17 cellular contexts compared by ENCODE assay signal in the genomic region with DNA sequence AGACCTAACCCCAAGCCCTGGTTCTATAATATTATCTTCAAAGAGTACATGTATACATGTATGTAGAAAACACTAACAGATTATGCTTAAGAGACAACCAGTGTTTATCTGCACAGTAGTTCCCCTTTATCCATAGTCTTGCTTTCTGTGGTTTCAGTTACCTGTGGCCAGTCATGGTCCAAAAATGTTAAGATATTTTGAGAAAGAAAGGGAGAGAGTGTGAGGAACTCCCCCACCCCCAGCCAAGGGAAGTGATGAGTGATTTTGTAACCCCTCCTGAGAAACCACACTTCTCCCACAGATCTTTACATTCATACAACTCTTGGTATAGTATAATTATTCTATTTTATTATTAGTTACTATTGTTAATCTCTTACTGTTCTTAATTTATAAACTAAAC.
DNase-seq lines count a peak whose midpoint lies in the region; ATAC-seq and TF ChIP-seq lines count a peak whose summit lies in the region.
"Had no signal": no experiment of that assay in that cellular context is flagged by ENCODE, and none has a peak within 500 bp of the region (broad histone marks: within the 10 kb centered on the region; RNA-seq: fewer than 3 reads in every experiment).

No MANE protein-coding gene starts in this region.

- TF ChIP-seq CTCF in foreskin fibroblast (IDR thresholded peaks at IDR 0.05; ENCODE audit: low read depth, low read length): no peak

- DNase-seq in SKM-1 (lab: John Stamatoyannopoulos, UW; ENCODE audit: unreplicated experiment): peak; percentile 5
- DNase-seq in SKM-1 treated with dmso at 0.1 percent for 144 hours (lab: John Stamatoyannopoulos, UW; ENCODE audit: unreplicated experiment): no peak
- peak; percentile 12 for DNase-seq in kidney tubule cell (ENCODE audit: low spot score)
- no peak for DNase-seq in foreskin fibroblast
- no peak for DNase-seq in hippocampal formation (lab: John Stamatoyannopoulos, UW)
- no peak for DNase-seq in cerebellar cortex (ENCODE audit: low spot score)
- DNase-seq: 8988T; activated CD4-positive, alpha-beta T cell treated with anti-CD3 and anti-CD28 coated beads for 48 hours; activated effector memory CD4-positive, alpha-beta T cell treated with Interleukin-2 at 50 U/mL for 16 hours; effector CD4-positive, alpha-beta T cell; HCEC 1CT; islet precursor cell; NCI-H2171 treated with DMSO at 0.1 percent for 48 hours; upper lobe of right lung had no signal

- no peak overlapping the region for H3K4me3 ChIP-seq in foreskin fibroblast (ENCODE audit: low read depth in 1 of 2, low read length in 2 of 2)
- H3K4me3 ChIP-seq: upper lobe of right lung had no signal

- ATAC-seq in HG02588 (IDR thresholded peaks at IDR 0.05; ENCODE audit: unreplicated experiment) (peak; percentile 62), HG03460 (IDR thresholded peaks at IDR 0.05; ENCODE audit: unreplicated experiment) (peak; percentile 57)
- ATAC-seq: Panc1, upper lobe of right lung had no signal

Comparison
In these comparisons a context has a peak if more than half of its experiments do, and no peak if none do; other contexts are left out.
1. DNase-seq: peak in SKM-1 (single experiment) and kidney tubule cell (single experiment); none in SKM-1 treated with dmso at 0.1 percent for 144 hours (single experiment), foreskin fibroblast (0 of 2), hippocampal formation (0 of 2) and cerebellar cortex (single experiment).